In the genomic region with DNA sequence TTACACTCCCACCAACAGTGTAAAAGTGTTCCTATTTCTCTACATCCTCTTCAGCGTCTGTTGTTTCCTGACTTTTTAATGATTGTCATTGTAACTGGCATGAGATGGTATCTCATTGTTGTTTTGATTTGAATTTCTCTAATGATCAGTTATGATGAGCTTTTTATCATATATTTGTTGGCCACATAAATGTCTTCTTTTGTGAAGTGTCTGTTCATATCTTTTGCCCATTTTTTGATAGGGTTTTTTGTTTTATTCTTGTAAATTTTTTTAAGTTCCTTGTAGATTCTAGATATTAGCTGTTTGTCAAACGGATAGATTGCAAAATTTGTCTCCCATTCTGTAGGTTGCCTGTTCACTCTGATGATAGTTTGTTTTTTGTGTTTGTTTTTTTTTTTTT, we compare ENCODE assay signal across 10 cellular contexts. TPM values are rescaled to one million over a fixed set of nuclear protein-coding genes. Genes with fewer than 3 reads are reported as not detected.
DNase-seq lines count a peak whose midpoint lies in the region; ATAC-seq lines count a peak whose summit lies in the region.
"Not testable (repeated sequence)": the region's sequence is repeated elsewhere in the genome, so short reads cannot be mapped to it uniquely, and the experiment has no call there.
"Had no signal": no experiment of that assay in that cellular context is flagged by ENCODE, and none has a peak within 500 bp of the region (broad histone marks: within the 10 kb centered on the region; RNA-seq: fewer than 3 reads in every experiment).

No MANE protein-coding gene starts in this region.

- DNase-seq in CD4-positive, CD25-positive, alpha-beta regulatory T cell; activated CD4-positive, alpha-beta memory T cell treated with anti-CD3 and anti-CD28 coated beads for 36 hours; activated naive CD8-positive, alpha-beta T cell treated with anti-CD3 and anti-CD28 coated beads, Interleukin-2, amount 10 ng/mL, durations not matched to agents 7 days and 5 days; immature natural killer cell; natural killer cell treated with Interleukin-12 subunit alpha and Interleukin-12 subunit beta and Interleukin-15 and Interleukin-18, amount 100 ng/mL, for 72 hours (ENCODE audit: low spot score): not testable (repeated sequence)

- H3K27ac Mint-ChIP-seq in CD4-positive, CD25-positive, alpha-beta regulatory T cell = peak overlapping the region; percentile 77 to 92 (median 79)
- H3K27ac Mint-ChIP-seq in T-helper 1 cell treated with Interleukin-12 subunit alpha and Interleukin-12 subunit beta and Interleukin-4 antibody, amounts not matched to agents 30 μg/mL and 1 μg/mL, for 36 hours = peak overlapping the region; percentile 31
- H3K27ac Mint-ChIP-seq in activated CD4-positive, alpha-beta memory T cell treated with anti-CD3 and anti-CD28 coated beads for 36 hours = peak overlapping the region; percentile 64
- H3K27ac Mint-ChIP-seq in activated T-helper 17 cell treated with anti-CD3 and anti-CD28 coated beads, Interleukin-2, amount 50 U/mL, for 72 hours = peak overlapping the region; percentile 44
- H3K27ac Mint-ChIP-seq in activated naive CD8-positive, alpha-beta T cell treated with anti-CD3 and anti-CD28 coated beads, Interleukin-2, amount 10 ng/mL, durations not matched to agents 7 days and 5 days = peak overlapping the region; percentile 23
- H3K27ac Mint-ChIP-seq in immature natural killer cell = peak overlapping the region; percentile 20 to 80 (median 65)
- H3K27ac Mint-ChIP-seq in natural killer cell treated with Interleukin-12 subunit alpha and Interleukin-12 subunit beta and Interleukin-15 and Interleukin-18, amount 100 ng/mL, for 72 hours = peak overlapping the region; percentile 70 to 85

- H3K27me3 Mint-ChIP-seq in CD4-positive, CD25-positive, alpha-beta regulatory T cell; T-helper 1 cell treated with Interleukin-12 subunit alpha and Interleukin-12 subunit beta and Interleukin-4 antibody, amounts not matched to agents 30 μg/mL and 1 μg/mL, for 36 hours (ENCODE audit: low read depth); activated CD4-positive, alpha-beta memory T cell treated with anti-CD3 and anti-CD28 coated beads for 36 hours; activated T-helper 17 cell treated with anti-CD3 and anti-CD28 coated beads, Interleukin-2, amount 50 U/mL, for 72 hours; activated naive CD8-positive, alpha-beta T cell treated with anti-CD3 and anti-CD28 coated beads, Interleukin-2, amount 10 ng/mL, durations not matched to agents 7 days and 5 days; immature natural killer cell (ENCODE audit: low read depth in 3 of 3); natural killer cell treated with Interleukin-12 subunit alpha and Interleukin-12 subunit beta and Interleukin-15 and Interleukin-18, amount 100 ng/mL, for 72 hours: not testable (repeated sequence)

- peaks cover 43% of the 10 kb centered on the region for H3K4me1 ChIP-seq in CD4-positive, CD25-positive, alpha-beta regulatory T cell (ENCODE audit: control insufficient read depth, insufficient read depth, low read length, poor library complexity, severe bottlenecking)

- CTCF ChIA-PET in activated CD4-positive, alpha-beta memory T cell treated with anti-CD3 and anti-CD28 coated beads for 36 hours (lab: Charles Lee) = interaction anchor here (1.5 to 3.1 kb wide), 2 partner anchors 25 to 50 kb away, joined by 3 to 16 read pairs; no protein-coding TSS in a partner anchor

- intact Hi-C loops in activated CD4-positive, alpha-beta memory T cell treated with anti-CD3 and anti-CD28 coated beads for 36 hours (cut with micrococcal nuclease) = not testable (repeated sequence)

- H3K27ac ChIP-seq in CD4-positive, CD25-positive, alpha-beta regulatory T cell (ENCODE audit: insufficient read depth, low read length, poor library complexity, severe bottlenecking) = not testable (repeated sequence)

- H3K9me3 ChIP-seq in CD4-positive, CD25-positive, alpha-beta regulatory T cell (ENCODE audit: control insufficient read depth in 2 of 2, low read length in 2 of 2) = peaks cover 15 to 20% of the 10 kb centered on the region in 2 experiments

- peaks cover 2 to 27% (median 11%) of the 10 kb centered on the region in 7 donors for H3K9me3 Mint-ChIP-seq in CD4-positive, CD25-positive, alpha-beta regulatory T cell
- H3K9me3 Mint-ChIP-seq in T-helper 1 cell treated with Interleukin-12 subunit alpha and Interleukin-12 subunit beta and Interleukin-4 antibody, amounts not matched to agents 30 μg/mL and 1 μg/mL, for 36 hours = peaks cover 41% of the 10 kb centered on the region
- peaks cover 38% of the 10 kb centered on the region for H3K9me3 Mint-ChIP-seq in activated CD4-positive, alpha-beta memory T cell treated with anti-CD3 and anti-CD28 coated beads for 36 hours
- H3K9me3 Mint-ChIP-seq in activated T-helper 17 cell treated with anti-CD3 and anti-CD28 coated beads, Interleukin-2, amount 50 U/mL, for 72 hours = peaks cover 17% of the 10 kb centered on the region
- peaks cover 23% of the 10 kb centered on the region for H3K9me3 Mint-ChIP-seq in activated naive CD8-positive, alpha-beta T cell treated with anti-CD3 and anti-CD28 coated beads, Interleukin-2, amount 10 ng/mL, durations not matched to agents 7 days and 5 days
- H3K9me3 Mint-ChIP-seq in immature natural killer cell = peaks cover 7 to 17% (median 9%) of the 10 kb centered on the region in 6 donors
- peaks cover 22% of the 10 kb centered on the region for H3K9me3 Mint-ChIP-seq in natural killer cell treated with Interleukin-12 subunit alpha and Interleukin-12 subunit beta and Interleukin-15 and Interleukin-18, amount 100 ng/mL, for 72 hours

- H3K4me1 Mint-ChIP-seq in CD4-positive, CD25-positive, alpha-beta regulatory T cell = peaks cover 44 to 85% (median 57%) of the 10 kb centered on the region in 4 donors
- peaks cover 69% of the 10 kb centered on the region for H3K4me1 Mint-ChIP-seq in T-helper 1 cell treated with Interleukin-12 subunit alpha and Interleukin-12 subunit beta and Interleukin-4 antibody, amounts not matched to agents 30 μg/mL and 1 μg/mL, for 36 hours (ENCODE audit: low read depth)
- peaks cover 81% of the 10 kb centered on the region for H3K4me1 Mint-ChIP-seq in activated CD4-positive, alpha-beta memory T cell treated with anti-CD3 and anti-CD28 coated beads for 36 hours (ENCODE audit: low read depth)
- peaks cover 56% of the 10 kb centered on the region for H3K4me1 Mint-ChIP-seq in activated T-helper 17 cell treated with anti-CD3 and anti-CD28 coated beads, Interleukin-2, amount 50 U/mL, for 72 hours
- peaks cover 72% of the 10 kb centered on the region for H3K4me1 Mint-ChIP-seq in activated naive CD8-positive, alpha-beta T cell treated with anti-CD3 and anti-CD28 coated beads, Interleukin-2, amount 10 ng/mL, durations not matched to agents 7 days and 5 days
- peaks cover 57 to 96% of the 10 kb centered on the region in 2 donors for H3K4me1 Mint-ChIP-seq in immature natural killer cell
- peaks cover 57 to 73% of the 10 kb centered on the region in 2 donors for H3K4me1 Mint-ChIP-seq in natural killer cell treated with Interleukin-12 subunit alpha and Interleukin-12 subunit beta and Interleukin-15 and Interleukin-18, amount 100 ng/mL, for 72 hours (ENCODE audit: low read depth in 2 of 2)

- POLR2A ChIA-PET in activated CD4-positive, alpha-beta memory T cell treated with anti-CD3 and anti-CD28 coated beads for 36 hours (lab: Charles Lee) = interaction anchor here (0.7 to 11.3 kb wide), 4 partner anchors 9 to 44 kb away, joined by 3 to 212 read pairs (median 3); no protein-coding TSS in a partner anchor
- POLR2A ChIA-PET in activated naive CD8-positive, alpha-beta T cell treated with anti-CD3 and anti-CD28 coated beads, Interleukin-2, amount 10 ng/mL, durations not matched to agents 7 days and 5 days (lab: Charles Lee) = interaction anchor here (0.7 to 1.7 kb wide), 5 partner anchors 8 to 37 kb away, joined by 4 to 6 read pairs (median 4); a partner anchor contains a TSS

- H3K36me3 Mint-ChIP-seq in CD4-positive, CD25-positive, alpha-beta regulatory T cell = peaks cover 70% of the 10 kb centered on the region
- H3K36me3 Mint-ChIP-seq in T-helper 1 cell treated with Interleukin-12 subunit alpha and Interleukin-12 subunit beta and Interleukin-4 antibody, amounts not matched to agents 30 μg/mL and 1 μg/mL, for 36 hours (ENCODE audit: low read depth) = peaks cover 80% of the 10 kb centered on the region
- H3K36me3 Mint-ChIP-seq in activated CD4-positive, alpha-beta memory T cell treated with anti-CD3 and anti-CD28 coated beads for 36 hours = peaks cover 88% of the 10 kb centered on the region
- peaks cover 100% of the 10 kb centered on the region for H3K36me3 Mint-ChIP-seq in activated T-helper 17 cell treated with anti-CD3 and anti-CD28 coated beads, Interleukin-2, amount 50 U/mL, for 72 hours (ENCODE audit: low read depth)
- peaks cover 81% of the 10 kb centered on the region for H3K36me3 Mint-ChIP-seq in activated naive CD8-positive, alpha-beta T cell treated with anti-CD3 and anti-CD28 coated beads, Interleukin-2, amount 10 ng/mL, durations not matched to agents 7 days and 5 days
- peaks cover 60 to 65% (median 62%) of the 10 kb centered on the region in 3 donors for H3K36me3 Mint-ChIP-seq in immature natural killer cell
- peaks cover 71% of the 10 kb centered on the region for H3K36me3 Mint-ChIP-seq in natural killer cell treated with Interleukin-12 subunit alpha and Interleukin-12 subunit beta and Interleukin-15 and Interleukin-18, amount 100 ng/mL, for 72 hours

- peaks cover 74% of the 10 kb centered on the region for H3K36me3 ChIP-seq in CD4-positive, CD25-positive, alpha-beta regulatory T cell (ENCODE audit: control insufficient read depth, insufficient read depth, low read length)

- not testable (repeated sequence) for H3K27me3 ChIP-seq in CD4-positive, CD25-positive, alpha-beta regulatory T cell (ENCODE audit: control insufficient read depth, insufficient read depth, low read length)

- ATAC-seq in CD4-positive, CD25-positive, alpha-beta regulatory T cell (ENCODE audit: low read depth in 2 of 2); activated T-helper 17 cell treated with anti-CD3 and anti-CD28 coated beads, Interleukin-2, amount 50 U/mL, for 72 hours (replicated peaks); activated naive CD8-positive, alpha-beta T cell treated with anti-CD3 and anti-CD28 coated beads, Interleukin-2, amount 10 ng/mL, durations not matched to agents 7 days and 5 days (ENCODE audit: low read depth); natural killer cell treated with Interleukin-12 subunit alpha and Interleukin-12 subunit beta and Interleukin-15 and Interleukin-18, amount 100 ng/mL, for 72 hours: not testable (repeated sequence)

- H3K4me3 Mint-ChIP-seq in CD4-positive, CD25-positive, alpha-beta regulatory T cell = peak overlapping the region in 3 of 4 donors; percentile 13 to 69 (median 47)
- not testable (repeated sequence) for H3K4me3 Mint-ChIP-seq in T-helper 1 cell treated with Interleukin-12 subunit alpha and Interleukin-12 subunit beta and Interleukin-4 antibody, amounts not matched to agents 30 μg/mL and 1 μg/mL, for 36 hours; natural killer cell treated with Interleukin-12 subunit alpha and Interleukin-12 subunit beta and Interleukin-15 and Interleukin-18, amount 100 ng/mL, for 72 hours
- H3K4me3 Mint-ChIP-seq in activated CD4-positive, alpha-beta memory T cell treated with anti-CD3 and anti-CD28 coated beads for 36 hours = peak overlapping the region; percentile 8
- H3K4me3 Mint-ChIP-seq in activated T-helper 17 cell treated with anti-CD3 and anti-CD28 coated beads, Interleukin-2, amount 50 U/mL, for 72 hours = peak overlapping the region; percentile 51
- H3K4me3 Mint-ChIP-seq in activated naive CD8-positive, alpha-beta T cell treated with anti-CD3 and anti-CD28 coated beads, Interleukin-2, amount 10 ng/mL, durations not matched to agents 7 days and 5 days = peak overlapping the region; percentile 8
- peak overlapping the region in 2 of 5 donors; percentile 48 to 49 for H3K4me3 Mint-ChIP-seq in immature natural killer cell

- not testable (repeated sequence) for H3K4me3 ChIP-seq in CD4-positive, CD25-positive, alpha-beta regulatory T cell (ENCODE audit: low read depth, low read length)

RNA-seq across cellular contexts. Expression of a gene that starts 13.4 kb away (rescaled TPM):
- 219 TPM for total RNA-seq in CD4-positive, CD25-positive, alpha-beta regulatory T cell
- polyA plus RNA-seq in CD4-positive, CD25-positive, alpha-beta regulatory T cell = 100 to 1,000 TPM; 223 to 312 (median 247) TPM
- total RNA-seq in activated CD4-positive, alpha-beta memory T cell treated with anti-CD3 and anti-CD28 coated beads for 36 hours = 100 to 1,000 TPM; 191 to 199 TPM
- total RNA-seq in activated T-helper 17 cell treated with anti-CD3 and anti-CD28 coated beads, Interleukin-2, amount 50 U/mL, for 72 hours = 100 to 1,000 TPM; 146 to 267 TPM
- 100 to 1,000 TPM; 280 to 301 TPM for total RNA-seq in activated naive CD8-positive, alpha-beta T cell treated with anti-CD3 and anti-CD28 coated beads, Interleukin-2, amount 10 ng/mL, durations not matched to agents 7 days and 5 days
- polyA plus RNA-seq in immature natural killer cell = 10 to 100 TPM; 37.7 to 57.3 (median 38.7) TPM
- 100 to 1,000 TPM in 1 of 2 donors, 10 to 100 TPM in 1; 95.2 to 122 TPM for total RNA-seq in natural killer cell treated with Interleukin-12 subunit alpha and Interleukin-12 subunit beta and Interleukin-15 and Interleukin-18, amount 100 ng/mL, for 72 hours

RNA-seq across cellular contexts. Expression of a gene that starts 49.9 kb away (rescaled TPM):
- total RNA-seq in CD4-positive, CD25-positive, alpha-beta regulatory T cell = 0.84 TPM
- not detected for polyA plus RNA-seq in CD4-positive, CD25-positive, alpha-beta regulatory T cell
- 1 to 10 TPM; 6.5 to 7.4 TPM for total RNA-seq in activated CD4-positive, alpha-beta memory T cell treated with anti-CD3 and anti-CD28 coated beads for 36 hours
- total RNA-seq in activated T-helper 17 cell treated with anti-CD3 and anti-CD28 coated beads, Interleukin-2, amount 50 U/mL, for 72 hours = 1 to 10 TPM; 6.1 to 7.7 TPM
- 1 to 10 TPM in 1 of 2 experiments, under 1 TPM in 1; 0.72 to 1.0 TPM for total RNA-seq in activated naive CD8-positive, alpha-beta T cell treated with anti-CD3 and anti-CD28 coated beads, Interleukin-2, amount 10 ng/mL, durations not matched to agents 7 days and 5 days
- 1 to 10 TPM in 2 of 3 donors, not detected in 1; 1.2 to 3.5 TPM for polyA plus RNA-seq in immature natural killer cell
- total RNA-seq in natural killer cell treated with Interleukin-12 subunit alpha and Interleukin-12 subunit beta and Interleukin-15 and Interleukin-18, amount 100 ng/mL, for 72 hours = 1 to 10 TPM; 1.3 to 2.8 TPM
- total RNA-seq: GM23338, M059J, PC-9 had no signal
- polyA plus RNA-seq: GM23338 had no signal

Comparison
In these comparisons a context has a peak if more than half of its experiments do, and no peak if none do; other contexts are left out.
1. H3K27ac Mint-ChIP-seq: peak in every context shown above with its lines; median percentile 79 in CD4-positive, CD25-positive, alpha-beta regulatory T cell; 78 in natural killer cell treated with Interleukin-12 subunit alpha and Interleukin-12 subunit beta and Interleukin-15 and Interleukin-18, amount 100 ng/mL, for 72 hours; 65 in immature natural killer cell; 64 in activated CD4-positive, alpha-beta memory T cell treated with anti-CD3 and anti-CD28 coated beads for 36 hours; 44 in activated T-helper 17 cell treated with anti-CD3 and anti-CD28 coated beads, Interleukin-2, amount 50 U/mL, for 72 hours; 31 in T-helper 1 cell treated with Interleukin-12 subunit alpha and Interleukin-12 subunit beta and Interleukin-4 antibody, amounts not matched to agents 30 μg/mL and 1 μg/mL, for 36 hours; 23 in activated naive CD8-positive, alpha-beta T cell treated with anti-CD3 and anti-CD28 coated beads, Interleukin-2, amount 10 ng/mL, durations not matched to agents 7 days and 5 days.